Comparison of ENCODE assay signal across 1 cellular context in genomic region chr20:33733654-33734576, GRCh38.
TF ChIP-seq lines count a peak whose summit lies in the region.

No MANE protein-coding gene starts in this region.

TF ChIP-seq in WTC11, 78 proteins besides CTCF, POLR2A, EP300 and RAD21 (continued from another document):
- TF ChIP-seq ATF6 (CRISPR knock-in tag; IDR thresholded peaks at IDR 0.05) (no peak), CREB1 (CRISPR knock-in tag; IDR thresholded peaks at IDR 0.05) (no peak), HMGXB4 (CRISPR knock-in tag; IDR thresholded peaks at IDR 0.05) (no peak), JUN (CRISPR knock-in tag; IDR thresholded peaks at IDR 0.05) (no peak)
